Comparison of ENCODE assay signal across 9 cellular contexts in the genomic region with DNA sequence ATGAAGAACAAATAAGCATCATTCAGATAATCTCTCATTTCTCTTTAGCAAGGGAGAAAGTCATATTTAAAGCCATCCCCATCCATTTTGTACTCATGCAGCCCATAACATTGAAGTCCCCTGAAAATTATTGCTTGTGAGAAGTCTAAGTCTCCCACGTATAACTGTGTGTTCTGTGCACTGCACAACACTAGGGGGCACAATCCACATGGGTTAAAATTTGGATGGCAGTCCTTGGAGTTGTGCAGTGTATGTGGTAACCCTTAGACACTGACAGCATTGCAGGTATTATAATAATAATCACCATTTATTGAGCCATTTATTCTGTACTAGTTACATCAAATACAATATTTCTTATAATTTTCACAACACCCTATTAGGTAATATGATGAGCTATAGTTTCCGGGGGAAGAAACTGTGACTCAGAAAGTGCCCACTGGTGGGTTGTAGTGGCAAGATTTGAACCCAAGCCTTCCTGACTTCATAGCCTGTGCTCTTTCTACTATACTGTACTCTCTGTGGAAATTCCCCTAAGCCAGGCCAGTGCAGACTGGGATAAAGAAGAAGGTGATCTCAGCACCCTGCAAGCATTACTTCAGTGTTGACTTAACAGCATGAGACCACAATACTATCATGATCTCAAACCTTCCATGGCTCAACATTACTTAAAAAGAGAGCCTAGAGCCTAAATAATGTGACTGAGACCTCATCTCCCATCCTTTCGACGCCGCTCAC. TPM values are rescaled to one million over a fixed set of nuclear protein-coding genes. Genes with fewer than 3 reads are reported as not detected.
DNase-seq lines count a peak whose midpoint lies in the region; ATAC-seq and TF ChIP-seq lines count a peak whose summit lies in the region.
"Had no signal": no experiment of that assay in that cellular context is flagged by ENCODE, and none has a peak within 500 bp of the region (broad histone marks: within the 10 kb centered on the region; RNA-seq: fewer than 3 reads in every experiment).

No MANE protein-coding gene starts in this region.

- CTCF ChIA-PET in activated CD4-positive, alpha-beta T cell treated with anti-CD3 and anti-CD28 coated beads for 36 hours (lab: Charles Lee): interaction anchor here (1.3 kb wide), 1 partner anchor 10 kb away, joined by 4 read pairs; no protein-coding TSS in a partner anchor

- peak; percentile 86 for ATAC-seq in activated CD4-positive, alpha-beta T cell treated with anti-CD3 and anti-CD28 coated beads for 36 hours
- no peak for ATAC-seq in HG02973 (IDR thresholded peaks at IDR 0.05; ENCODE audit: unreplicated experiment)

- H3K27me3 Mint-ChIP-seq in activated CD4-positive, alpha-beta T cell treated with anti-CD3 and anti-CD28 coated beads for 36 hours: peaks cover 31% of the 10 kb centered on the region

- no peak overlapping the region for H3K27ac ChIP-seq in SK-N-MC
- no peak overlapping the region for H3K27ac ChIP-seq in transverse colon
- H3K27ac ChIP-seq: left ventricle myocardium inferior had no signal

- peak; percentile 31 for DNase-seq in activated CD4-positive, alpha-beta T cell treated with anti-CD3 and anti-CD28 coated beads for 36 hours
- DNase-seq in activated CD4-positive, alpha-beta T cell treated with anti-CD3 and anti-CD28 coated beads for 4 hours: no peak
- peak; percentile 12 for DNase-seq in SK-N-MC (ENCODE audit: low read depth, low spot score)
- DNase-seq in kidney epithelial cell (ENCODE audit: low read depth): no peak
- DNase-seq in transverse colon: no peak
- DNase-seq in stimulated activated CD8-positive, alpha-beta memory T cell treated with anti-CD3 and anti-CD28 coated beads, Interleukin-4, amount 100 ng/mL, for 48 hours: no peak
- DNase-seq: left ventricle myocardium inferior had no signal

- in situ Hi-C loops in transverse colon (cut with MboI; ENCODE audit: low pct_ligation_motif_present in 1 of 4, low pct_unique_long_range_greater_than_20kb in 1 of 4, low sequenced_read_pairs in 3 of 4): loop anchor here in 1 of 4 donors (25.0 kb wide), 1 partner anchor 526 kb away; the partner anchor contains the start of gene TIPARP

- H3K4me3 Mint-ChIP-seq in activated CD4-positive, alpha-beta T cell treated with anti-CD3 and anti-CD28 coated beads for 36 hours: no peak overlapping the region

- no peak for TF ChIP-seq POLR2A in transverse colon (IDR thresholded peaks at IDR 0.05)

- H3K36me3 ChIP-seq in SK-N-MC (ENCODE audit: insufficient read depth, low read length) (no peaks in the 10 kb centered on the region), kidney epithelial cell (ENCODE audit: control insufficient read depth, insufficient read depth, low read length) (no peaks in the 10 kb centered on the region), transverse colon (no peaks in the 10 kb centered on the region)
- H3K36me3 ChIP-seq: left ventricle myocardium inferior had no signal

- POLR2A ChIA-PET in activated CD4-positive, alpha-beta T cell treated with anti-CD3 and anti-CD28 coated beads for 36 hours (lab: Charles Lee): no interaction called here

- H3K27me3 ChIP-seq in kidney epithelial cell (ENCODE audit: control insufficient read depth, insufficient read depth, low read length) (no peaks in the 10 kb centered on the region), transverse colon (no peaks in the 10 kb centered on the region)

- no peaks in the 10 kb centered on the region for H3K9me3 Mint-ChIP-seq in activated CD4-positive, alpha-beta T cell treated with anti-CD3 and anti-CD28 coated beads for 36 hours (ENCODE audit: low read depth)

- no peak overlapping the region for H3K9ac ChIP-seq in SK-N-MC (ENCODE audit: insufficient read length)

- no peaks in the 10 kb centered on the region for H3K4me1 Mint-ChIP-seq in activated CD4-positive, alpha-beta T cell treated with anti-CD3 and anti-CD28 coated beads for 36 hours

- H3K4me3 ChIP-seq in SK-N-MC: no peak overlapping the region
- H3K4me3 ChIP-seq in kidney epithelial cell (ENCODE audit: low read depth, low read length): no peak overlapping the region
- no peak overlapping the region for H3K4me3 ChIP-seq in transverse colon
- H3K4me3 ChIP-seq: left ventricle myocardium inferior had no signal

- intact Hi-C loops in activated CD4-positive, alpha-beta T cell treated with anti-CD3 and anti-CD28 coated beads for 36 hours (cut with DNase I, micrococcal nuclease): no loop called here
- intact Hi-C loops in transverse colon (cut with DNase I; ENCODE audit: low total_unique reads): no loop called here

- TF ChIP-seq CTCF in GM12874 (IDR thresholded peaks at IDR 0.05; ENCODE audit: insufficient read depth, low read depth, low read length) (peak; percentile 17; the same call in 1 of the 2 replicates), kidney epithelial cell (IDR thresholded peaks at IDR 0.05; ENCODE audit: insufficient read depth, low read length, poor library complexity, severe bottlenecking) (peak; percentile 32), transverse colon (IDR thresholded peaks at IDR 0.05) (no peak)

- H3K36me3 Mint-ChIP-seq in activated CD4-positive, alpha-beta T cell treated with anti-CD3 and anti-CD28 coated beads for 36 hours (ENCODE audit: low read depth): no peaks in the 10 kb centered on the region

- H3K9me3 ChIP-seq in SK-N-MC (ENCODE audit: low read depth, low read length) (no peaks in the 10 kb centered on the region), transverse colon (no peaks in the 10 kb centered on the region)
- H3K9me3 ChIP-seq: left ventricle myocardium inferior had no signal

- H3K4me1 ChIP-seq in transverse colon: no peaks in the 10 kb centered on the region
- H3K4me1 ChIP-seq: left ventricle myocardium inferior had no signal

- no peak for TF ChIP-seq EP300 in transverse colon (IDR thresholded peaks at IDR 0.05; ENCODE audit: low read depth)

- no peak overlapping the region for H3K27ac Mint-ChIP-seq in activated CD4-positive, alpha-beta T cell treated with anti-CD3 and anti-CD28 coated beads for 36 hours

- 85 to 89% methylated on average over 3 to 5 of the region's 5 CpGs for WGBS in transverse colon (ENCODE audit: low coverage in 1 of 2), 2 donors

RNA-seq across cellular contexts. Expression of gene KCNAB1, which starts 15.7 kb away (rescaled TPM):
- total RNA-seq in activated CD4-positive, alpha-beta T cell treated with anti-CD3 and anti-CD28 coated beads for 36 hours: not detected
- total RNA-seq in kidney epithelial cell (not detected in 2 replicates), transverse colon (1 to 10 TPM in 3 of 4 donors, under 1 TPM in 1; 0.20 to 3.0 (median 1.6) TPM)

Comparison
In these comparisons a context has a peak if more than half of its experiments do, and no peak if none do; other contexts are left out.
1. DNase-seq: peak in activated CD4-positive, alpha-beta T cell treated with anti-CD3 and anti-CD28 coated beads for 36 hours (single experiment) and SK-N-MC (single experiment); none in activated CD4-positive, alpha-beta T cell treated with anti-CD3 and anti-CD28 coated beads for 4 hours (0 of 2), kidney epithelial cell (single experiment), transverse colon (single experiment) and stimulated activated CD8-positive, alpha-beta memory T cell treated with anti-CD3 and anti-CD28 coated beads, Interleukin-4, amount 100 ng/mL, for 48 hours (single experiment).
2. CTCF ChIP-seq: peak in GM12874 (single experiment) and kidney epithelial cell (single experiment); none in transverse colon (0 of 5).